In the genomic region with DNA sequence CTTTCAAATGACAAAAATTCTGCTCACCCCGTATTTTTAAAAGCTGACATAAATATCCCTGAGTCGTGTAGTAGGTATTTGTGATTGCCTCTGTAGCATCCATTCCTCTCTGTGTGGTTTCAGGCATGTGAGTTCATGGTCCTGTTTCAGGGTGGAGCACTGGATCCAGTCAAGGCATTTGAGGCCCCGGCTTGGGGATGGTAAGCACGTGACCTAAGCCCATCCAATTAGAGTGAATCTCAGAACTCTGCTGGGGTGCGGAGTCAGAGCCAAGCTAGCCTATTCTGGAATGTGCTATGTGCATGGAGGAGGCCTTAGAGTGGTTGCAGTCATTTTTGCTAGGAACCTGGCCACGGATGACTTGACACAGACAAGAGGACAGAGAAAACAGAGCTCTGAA, we compare ENCODE assay signal across 1 cellular context.
TF ChIP-seq lines count a peak whose summit lies in the region.

No MANE protein-coding gene starts in this region.

TF ChIP-seq in K562, 482 proteins besides CTCF, POLR2A, EP300 and RAD21:
- no peak for TF ChIP-seq CTBP1 (IDR thresholded peaks at IDR 0.05; ENCODE audit: borderline replicate concordance)
- no peak for TF ChIP-seq BCL6 (CRISPR knock-in tag; IDR thresholded peaks at IDR 0.05)
- no peak for TF ChIP-seq NR4A1 (CRISPR knock-in tag; IDR thresholded peaks at IDR 0.05)
- TF ChIP-seq NR4A1 (tag; IDR thresholded peaks at IDR 0.05), result no peak
- no peak for TF ChIP-seq GTF2F1 (IDR thresholded peaks at IDR 0.05; ENCODE audit: low read depth, low read length)
- TF ChIP-seq, protein P1, sequence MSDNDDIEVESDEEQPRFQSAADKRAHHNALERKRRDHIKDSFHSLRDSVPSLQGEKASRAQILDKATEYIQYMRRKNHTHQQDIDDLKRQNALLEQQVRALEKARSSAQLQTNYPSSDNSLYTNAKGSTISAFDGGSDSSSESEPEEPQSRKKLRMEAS (CRISPR knock-in tag; IDR thresholded peaks at IDR 0.05), result no peak
- no peak for TF ChIP-seq CSDE1 (IDR thresholded peaks at IDR 0.05)
- TF ChIP-seq PCBP2 (IDR thresholded peaks at IDR 0.05; ENCODE audit: low read depth, low read length, poor library complexity, severe bottlenecking), result no peak
- no peak for TF ChIP-seq ZEB2 (IDR thresholded peaks at IDR 0.05)
- TF ChIP-seq PPARD (CRISPR knock-in tag; IDR thresholded peaks at IDR 0.05), result no peak
- TF ChIP-seq RAD51 (IDR thresholded peaks at IDR 0.05; ENCODE audit: borderline replicate concordance, low read depth), result peak; percentile 71
- no peak for TF ChIP-seq HMGXB4 (CRISPR knock-in tag; IDR thresholded peaks at IDR 0.05)
- no peak for TF ChIP-seq FOXK2 (conservative IDR thresholded peaks at IDR 0.05 in 1 of 2, IDR thresholded peaks at IDR 0.05 in 1 of 2; ENCODE audit: low read depth in 2 of 2)
- peak; percentile 35; the same call in 1 of the 2 replicates for TF ChIP-seq TFE3 (CRISPR knock-in tag; IDR thresholded peaks at IDR 0.05)
- TF ChIP-seq GTF2E2 (tag; IDR thresholded peaks at IDR 0.05), result no peak
- no peak for TF ChIP-seq NR1H2 (CRISPR knock-in tag; IDR thresholded peaks at IDR 0.05)
- TF ChIP-seq, protein P2, sequence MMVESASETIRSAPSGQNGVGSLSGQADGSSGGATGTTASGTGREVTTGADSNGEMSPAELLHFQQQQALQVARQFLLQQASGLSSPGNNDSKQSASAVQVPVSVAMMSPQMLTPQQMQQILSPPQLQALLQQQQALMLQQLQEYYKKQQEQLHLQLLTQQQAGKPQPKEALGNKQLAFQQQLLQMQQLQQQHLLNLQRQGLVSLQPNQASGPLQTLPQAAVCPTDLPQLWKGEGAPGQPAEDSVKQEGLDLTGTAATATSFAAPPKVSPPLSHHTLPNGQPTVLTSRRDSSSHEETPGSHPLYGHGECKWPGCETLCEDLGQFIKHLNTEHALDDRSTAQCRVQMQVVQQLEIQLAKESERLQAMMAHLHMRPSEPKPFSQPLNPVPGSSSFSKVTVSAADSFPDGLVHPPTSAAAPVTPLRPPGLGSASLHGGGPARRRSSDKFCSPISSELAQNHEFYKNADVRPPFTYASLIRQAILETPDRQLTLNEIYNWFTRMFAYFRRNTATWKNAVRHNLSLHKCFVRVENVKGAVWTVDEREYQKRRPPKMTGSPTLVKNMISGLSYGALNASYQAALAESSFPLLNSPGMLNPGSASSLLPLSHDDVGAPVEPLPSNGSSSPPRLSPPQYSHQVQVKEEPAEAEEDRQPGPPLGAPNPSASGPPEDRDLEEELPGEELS (CRISPR knock-in tag; IDR thresholded peaks at IDR 0.05; ENCODE audit: borderline replicate concordance), result no peak
- peak; percentile 18 for TF ChIP-seq NFYB (IDR thresholded peaks at IDR 0.05; ENCODE audit: extremely low read depth, insufficient read length)
- TF ChIP-seq, protein P3, sequence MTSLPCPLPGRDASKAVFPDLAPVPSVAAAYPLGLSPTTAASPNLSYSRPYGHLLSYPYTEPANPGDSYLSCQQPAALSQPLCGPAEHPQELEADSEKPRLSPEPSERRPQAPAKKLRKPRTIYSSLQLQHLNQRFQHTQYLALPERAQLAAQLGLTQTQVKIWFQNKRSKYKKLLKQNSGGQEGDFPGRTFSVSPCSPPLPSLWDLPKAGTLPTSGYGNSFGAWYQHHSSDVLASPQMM (CRISPR knock-in tag; IDR thresholded peaks at IDR 0.05), result no peak
- no peak for TF ChIP-seq NR2F6 (CRISPR knock-in tag; IDR thresholded peaks at IDR 0.05)
- no peak for TF ChIP-seq ZNF780A (CRISPR knock-in tag; IDR thresholded peaks at IDR 0.05)
- no peak for TF ChIP-seq YY1 (IDR thresholded peaks at IDR 0.05; ENCODE audit: borderline replicate concordance in 1 of 3, control insufficient read depth in 1 of 3, extremely low read depth in 1 of 3, insufficient read depth in 3 of 3, insufficient read length in 1 of 3, insufficient replicate concordance in 2 of 3, low read depth in 1 of 3, low read length in 2 of 3)
- TF ChIP-seq NCOA6 (IDR thresholded peaks at IDR 0.05), result no peak
- TF ChIP-seq USF2 (CRISPR knock-in tag; IDR thresholded peaks at IDR 0.05), result 0 out of 2 replicates have a peak, but pooled peaks have one; percentile 15
- TF ChIP-seq USF1 (CRISPR knock-in tag; IDR thresholded peaks at IDR 0.05), result peak; percentile 43; the same call in 1 of the 2 replicates
- TF ChIP-seq RUNX1 (IDR thresholded peaks at IDR 0.05; ENCODE audit: low read depth), result no peak
